Comparison of ENCODE assay signal across 1 cellular context in genomic region chr19:50136603-50137365, GRCh38.
A peak's percentile ranks its signal among the peaks of the same experiment; 100 is the strongest.
TF ChIP-seq lines count a peak whose summit lies in the region.

No MANE protein-coding gene starts in this region.

TF ChIP-seq in K562, 482 proteins besides CTCF, POLR2A, EP300 and RAD21:
- 0 out of 2 replicates have a peak, but pooled peaks have one; percentile 35 for TF ChIP-seq ZNF512 (tag; IDR thresholded peaks at IDR 0.05)
- TF ChIP-seq POLR2H (tag; IDR thresholded peaks at IDR 0.05; ENCODE audit: low read depth): 0 out of 2 replicates have a peak, but pooled peaks have one; percentile 19
- peak; percentile 48 for TF ChIP-seq POLR3A (IDR thresholded peaks at IDR 0.05; ENCODE audit: borderline replicate concordance, extremely low read depth, insufficient read depth, insufficient read length)
- TF ChIP-seq KDM2B (CRISPR knock-in tag; IDR thresholded peaks at IDR 0.05): 0 out of 2 replicates have a peak, but pooled peaks have one; percentile 12
